ENCODE assay signal across 30 cellular contexts in the genomic region with DNA sequence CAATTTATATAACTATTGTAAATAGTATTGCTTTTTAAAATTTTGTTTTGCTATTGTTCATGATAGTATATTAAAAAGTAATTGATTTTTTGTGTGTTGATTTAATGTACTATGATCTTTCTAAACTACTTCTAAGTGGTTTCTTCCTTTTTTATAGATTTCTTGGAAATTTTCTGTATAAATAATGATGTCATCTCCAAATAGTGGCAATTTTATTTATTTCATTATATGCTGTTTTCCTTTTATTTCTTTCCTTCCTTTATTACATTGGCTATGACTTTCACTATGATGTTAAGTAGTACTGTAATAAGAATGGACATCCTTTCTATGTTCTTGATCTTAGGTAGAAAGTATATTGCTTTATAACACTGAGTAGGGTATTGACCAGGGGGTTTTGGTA.
"Had no signal": no experiment of that assay in that cellular context is flagged by ENCODE, and none has a peak within 500 bp of the region (broad histone marks: within the 10 kb centered on the region; RNA-seq: fewer than 3 reads in every experiment).

No MANE protein-coding gene starts in this region.

- H3K27me3 Mint-ChIP-seq: activated CD8-positive, alpha-beta T cell treated with anti-CD3 and anti-CD28 coated beads for 36 hours; central memory CD8-positive, alpha-beta T cell had no signal

- H3K27ac Mint-ChIP-seq: activated CD8-positive, alpha-beta T cell treated with anti-CD3 and anti-CD28 coated beads for 36 hours; activated naive CD4-positive, alpha-beta T cell treated with anti-CD3 and anti-CD28 coated beads for 36 hours; activated naive CD4-positive, alpha-beta T cell treated with anti-CD3 and anti-CD28 coated beads, Interleukin-2, amount 50 U/mL, for 72 hours; activated T-helper 1 cell treated with anti-CD3 and anti-CD28 coated beads, Interleukin-12 subunit alpha, Interleukin-12 subunit beta, Interleukin-2, Interleukin-4 antibody, amounts not matched to agents 30 ng/mL and 10 ng/mL and 1 ng/mL, durations not matched to agents 14 hours and 24 hours and 36 hours; activated T-helper 2 cell treated with anti-CD3 and anti-CD28 coated beads, Interferon-gamma antibody, Interleukin-2, Interleukin-4, amounts not matched to agents 10 μg/mL and 5 μg/mL and 100 μg/mL, durations not matched to agents 14 hours and 24 hours and 36 hours; WTC11 had no signal

- H3K9me3 ChIP-seq: gastrocnemius medialis had no signal

- H3K4me1 Mint-ChIP-seq: central memory CD8-positive, alpha-beta T cell; WTC11 had no signal

- H3K36me3 Mint-ChIP-seq: activated naive CD4-positive, alpha-beta T cell treated with anti-CD3 and anti-CD28 coated beads, Interleukin-2, amount 50 U/mL, for 72 hours had no signal

- H3K36me3 ChIP-seq: brain microvascular endothelial cell, gastrocnemius medialis, heart left ventricle had no signal

- H3K4me3 ChIP-seq: gastrocnemius medialis, heart left ventricle had no signal

- H3K4me3 Mint-ChIP-seq: activated CD8-positive, alpha-beta T cell treated with anti-CD3 and anti-CD28 coated beads for 36 hours; activated naive CD4-positive, alpha-beta T cell treated with anti-CD3 and anti-CD28 coated beads for 36 hours; activated T-helper 1 cell treated with anti-CD3 and anti-CD28 coated beads, Interleukin-12 subunit alpha, Interleukin-12 subunit beta, Interleukin-2, Interleukin-4 antibody, amounts not matched to agents 30 ng/mL and 10 ng/mL and 1 ng/mL, durations not matched to agents 14 hours and 24 hours and 36 hours; central memory CD8-positive, alpha-beta T cell; WTC11 had no signal

- H3K9me3 Mint-ChIP-seq: activated naive CD4-positive, alpha-beta T cell treated with anti-CD3 and anti-CD28 coated beads, Interleukin-2, amount 50 U/mL, for 72 hours; central memory CD8-positive, alpha-beta T cell had no signal

- FAIRE-seq: astrocyte, bronchial epithelial cell had no signal

- DNase-seq: activated CD4-positive, alpha-beta T cell treated with anti-CD3 and anti-CD28 coated beads for 1 hour; activated CD4-positive, alpha-beta T cell treated with anti-CD3 and anti-CD28 coated beads for 4 hours; activated CD4-positive, alpha-beta T cell treated with anti-CD3 and anti-CD28 coated beads, Interleukin-2, amount 50 U/mL, for 1 hour; activated CD4-positive, alpha-beta T cell treated with anti-CD3 and anti-CD28 coated beads, Interleukin-2, amount 50 U/mL, for 48 hours; activated CD8-positive, alpha-beta memory T cell treated with anti-CD3 and anti-CD28 coated beads for 24 hours; activated CD8-positive, alpha-beta T cell treated with anti-CD3 and anti-CD28 coated beads for 36 hours; activated effector memory CD4-positive, alpha-beta T cell treated with anti-CD3 and anti-CD28 coated beads, Interleukin-2, amount 50 U/mL, for 16 hours; activated naive CD4-positive, alpha-beta T cell treated with anti-CD3 and anti-CD28 coated beads for 36 hours; activated T-cell treated with anti-CD3 and anti-CD28 coated beads, Interleukin-2, amount 50 U/mL, for 1 hour; activated T-cell treated with anti-CD3 and anti-CD28 coated beads, Interleukin-2, amount 50 U/mL, for 48 hours; amniotic stem cell; anterior cingulate cortex; brain microvascular endothelial cell; cortex of kidney; dermis blood vessel endothelial cell; effector CD4-positive, alpha-beta T cell; foreskin fibroblast; gastrocnemius medialis; glutamatergic neuron; heart left ventricle; T-helper 2 cell had no signal

- ATAC-seq: activated CD8-positive, alpha-beta T cell treated with anti-CD3 and anti-CD28 coated beads for 36 hours; activated naive CD4-positive, alpha-beta T cell treated with anti-CD3 and anti-CD28 coated beads, Interleukin-2, amount 50 U/mL, for 72 hours; esophagus mucosa; gastrocnemius medialis; heart left ventricle; WTC11 had no signal

- H3K4me1 ChIP-seq: gastrocnemius medialis, heart left ventricle had no signal

- H3K27ac ChIP-seq: brain microvascular endothelial cell, gastrocnemius medialis, heart left ventricle, VCaP had no signal

- H3K27me3 ChIP-seq: brain microvascular endothelial cell, gastrocnemius medialis, heart left ventricle had no signal
